Comparison of ENCODE assay signal across 1 cellular context in the genomic region with DNA sequence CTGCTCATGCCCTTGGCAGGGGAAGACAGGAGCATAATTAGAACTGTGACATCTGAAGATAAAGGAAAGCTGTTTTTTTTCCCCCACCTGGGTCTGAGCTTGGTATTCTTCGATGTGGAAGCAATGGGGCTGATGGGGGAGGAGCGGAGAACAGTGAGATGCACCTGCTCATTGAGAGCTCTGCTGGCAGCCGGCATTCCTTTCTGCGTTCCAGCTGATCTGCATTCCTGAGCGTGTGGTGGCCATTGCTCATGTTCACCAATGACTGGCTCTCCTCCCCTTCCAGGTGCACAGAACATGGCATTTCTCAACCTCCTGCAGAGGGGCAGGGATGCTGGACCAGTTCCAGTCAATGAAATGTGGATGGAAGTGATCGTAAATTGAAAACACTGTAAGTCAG.
TF ChIP-seq lines count a peak whose summit lies in the region.

No MANE protein-coding gene starts in this region.

TF ChIP-seq in WTC11, 78 proteins besides CTCF, POLR2A, EP300 and RAD21 (continued from another document):
- TF ChIP-seq, protein P1, sequence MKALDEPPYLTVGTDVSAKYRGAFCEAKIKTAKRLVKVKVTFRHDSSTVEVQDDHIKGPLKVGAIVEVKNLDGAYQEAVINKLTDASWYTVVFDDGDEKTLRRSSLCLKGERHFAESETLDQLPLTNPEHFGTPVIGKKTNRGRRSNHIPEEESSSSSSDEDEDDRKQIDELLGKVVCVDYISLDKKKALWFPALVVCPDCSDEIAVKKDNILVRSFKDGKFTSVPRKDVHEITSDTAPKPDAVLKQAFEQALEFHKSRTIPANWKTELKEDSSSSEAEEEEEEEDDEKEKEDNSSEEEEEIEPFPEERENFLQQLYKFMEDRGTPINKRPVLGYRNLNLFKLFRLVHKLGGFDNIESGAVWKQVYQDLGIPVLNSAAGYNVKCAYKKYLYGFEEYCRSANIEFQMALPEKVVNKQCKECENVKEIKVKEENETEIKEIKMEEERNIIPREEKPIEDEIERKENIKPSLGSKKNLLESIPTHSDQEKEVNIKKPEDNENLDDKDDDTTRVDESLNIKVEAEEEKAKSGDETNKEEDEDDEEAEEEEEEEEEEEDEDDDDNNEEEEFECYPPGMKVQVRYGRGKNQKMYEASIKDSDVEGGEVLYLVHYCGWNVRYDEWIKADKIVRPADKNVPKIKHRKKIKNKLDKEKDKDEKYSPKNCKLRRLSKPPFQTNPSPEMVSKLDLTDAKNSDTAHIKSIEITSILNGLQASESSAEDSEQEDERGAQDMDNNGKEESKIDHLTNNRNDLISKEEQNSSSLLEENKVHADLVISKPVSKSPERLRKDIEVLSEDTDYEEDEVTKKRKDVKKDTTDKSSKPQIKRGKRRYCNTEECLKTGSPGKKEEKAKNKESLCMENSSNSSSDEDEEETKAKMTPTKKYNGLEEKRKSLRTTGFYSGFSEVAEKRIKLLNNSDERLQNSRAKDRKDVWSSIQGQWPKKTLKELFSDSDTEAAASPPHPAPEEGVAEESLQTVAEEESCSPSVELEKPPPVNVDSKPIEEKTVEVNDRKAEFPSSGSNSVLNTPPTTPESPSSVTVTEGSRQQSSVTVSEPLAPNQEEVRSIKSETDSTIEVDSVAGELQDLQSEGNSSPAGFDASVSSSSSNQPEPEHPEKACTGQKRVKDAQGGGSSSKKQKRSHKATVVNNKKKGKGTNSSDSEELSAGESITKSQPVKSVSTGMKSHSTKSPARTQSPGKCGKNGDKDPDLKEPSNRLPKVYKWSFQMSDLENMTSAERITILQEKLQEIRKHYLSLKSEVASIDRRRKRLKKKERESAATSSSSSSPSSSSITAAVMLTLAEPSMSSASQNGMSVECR (CRISPR knock-in tag; IDR thresholded peaks at IDR 0.05; ENCODE audit: borderline replicate concordance), result no peak
- TF ChIP-seq, protein P2, sequence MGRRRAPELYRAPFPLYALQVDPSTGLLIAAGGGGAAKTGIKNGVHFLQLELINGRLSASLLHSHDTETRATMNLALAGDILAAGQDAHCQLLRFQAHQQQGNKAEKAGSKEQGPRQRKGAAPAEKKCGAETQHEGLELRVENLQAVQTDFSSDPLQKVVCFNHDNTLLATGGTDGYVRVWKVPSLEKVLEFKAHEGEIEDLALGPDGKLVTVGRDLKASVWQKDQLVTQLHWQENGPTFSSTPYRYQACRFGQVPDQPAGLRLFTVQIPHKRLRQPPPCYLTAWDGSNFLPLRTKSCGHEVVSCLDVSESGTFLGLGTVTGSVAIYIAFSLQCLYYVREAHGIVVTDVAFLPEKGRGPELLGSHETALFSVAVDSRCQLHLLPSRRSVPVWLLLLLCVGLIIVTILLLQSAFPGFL (CRISPR knock-in tag; IDR thresholded peaks at IDR 0.05; ENCODE audit: borderline replicate concordance), result no peak
- TF ChIP-seq, protein P3, sequence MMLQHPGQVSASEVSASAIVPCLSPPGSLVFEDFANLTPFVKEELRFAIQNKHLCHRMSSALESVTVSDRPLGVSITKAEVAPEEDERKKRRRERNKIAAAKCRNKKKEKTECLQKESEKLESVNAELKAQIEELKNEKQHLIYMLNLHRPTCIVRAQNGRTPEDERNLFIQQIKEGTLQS (CRISPR knock-in tag; conservative IDR thresholded peaks at IDR 0.05), result no peak
- TF ChIP-seq ZNF671 (CRISPR knock-in tag; IDR thresholded peaks at IDR 0.05) (no peak), NR3C1 (CRISPR knock-in tag; conservative IDR thresholded peaks at IDR 0.05; ENCODE audit: low read depth) (no peak), PRRX2 (CRISPR knock-in tag; IDR thresholded peaks at IDR 0.05) (no peak), ZNF138 (CRISPR knock-in tag; conservative IDR thresholded peaks at IDR 0.05) (no peak)
- TF ChIP-seq, protein P4, sequence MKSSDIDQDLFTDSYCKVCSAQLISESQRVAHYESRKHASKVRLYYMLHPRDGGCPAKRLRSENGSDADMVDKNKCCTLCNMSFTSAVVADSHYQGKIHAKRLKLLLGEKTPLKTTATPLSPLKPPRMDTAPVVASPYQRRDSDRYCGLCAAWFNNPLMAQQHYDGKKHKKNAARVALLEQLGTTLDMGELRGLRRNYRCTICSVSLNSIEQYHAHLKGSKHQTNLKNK (CRISPR knock-in tag; IDR thresholded peaks at IDR 0.05), result no peak
- TF ChIP-seq, protein P5, sequence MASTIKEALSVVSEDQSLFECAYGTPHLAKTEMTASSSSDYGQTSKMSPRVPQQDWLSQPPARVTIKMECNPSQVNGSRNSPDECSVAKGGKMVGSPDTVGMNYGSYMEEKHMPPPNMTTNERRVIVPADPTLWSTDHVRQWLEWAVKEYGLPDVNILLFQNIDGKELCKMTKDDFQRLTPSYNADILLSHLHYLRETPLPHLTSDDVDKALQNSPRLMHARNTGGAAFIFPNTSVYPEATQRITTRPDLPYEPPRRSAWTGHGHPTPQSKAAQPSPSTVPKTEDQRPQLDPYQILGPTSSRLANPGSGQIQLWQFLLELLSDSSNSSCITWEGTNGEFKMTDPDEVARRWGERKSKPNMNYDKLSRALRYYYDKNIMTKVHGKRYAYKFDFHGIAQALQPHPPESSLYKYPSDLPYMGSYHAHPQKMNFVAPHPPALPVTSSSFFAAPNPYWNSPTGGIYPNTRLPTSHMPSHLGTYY (CRISPR knock-in tag; IDR thresholded peaks at IDR 0.05), result no peak
TF ChIP-seq in WTC11: peak in this region for 4.
